Comparison of ENCODE assay signal across 28 cellular contexts in genomic region chr2:121359170-121359569, GRCh38.
"Had no signal": no experiment of that assay in that cellular context is flagged by ENCODE, and none has a peak within 500 bp of the region (broad histone marks: within the 10 kb centered on the region; RNA-seq: fewer than 3 reads in every experiment).

No MANE protein-coding gene starts in this region.

- DNase-seq: activated CD4-positive, alpha-beta memory T cell treated with anti-CD3 and anti-CD28 coated beads, Interleukin-2, amount 10 ng/mL, durations not matched to agents 7 days and 5 days; activated CD4-positive, alpha-beta T cell treated with anti-CD3 and anti-CD28 coated beads for 1 hour; activated CD4-positive, alpha-beta T cell treated with anti-CD3 and anti-CD28 coated beads for 4 hours; activated CD4-positive, alpha-beta T cell treated with anti-CD3 and anti-CD28 coated beads, Interleukin-2, amount 10 ng/mL, durations not matched to agents 7 days and 5 days; activated CD4-positive, alpha-beta T cell treated with anti-CD3 and anti-CD28 coated beads, Interleukin-2, amount 50 U/mL, for 4 hours; activated CD4-positive, CD25-positive, alpha-beta regulatory T cell; activated CD8-positive, alpha-beta memory T cell treated with anti-CD3 and anti-CD28 coated beads, Interleukin-2, amount 50 U/mL, for 48 hours; activated effector memory CD4-positive, alpha-beta T cell treated with anti-CD3 and anti-CD28 coated beads, Interleukin-2, amount 50 U/mL, for 16 hours; activated naive CD4-positive, alpha-beta T cell treated with anti-CD3 and anti-CD28 coated beads, Interleukin-2, amount 10 ng/mL, durations not matched to agents 7 days and 5 days; activated naive CD8-positive, alpha-beta T cell treated with anti-CD3 and anti-CD28 coated beads, Interleukin-2, amount 10 ng/mL, durations not matched to agents 7 days and 5 days; activated T-cell treated with anti-CD3 and anti-CD28 coated beads for 4 hours; activated T-cell treated with anti-CD3 and anti-CD28 coated beads, Interleukin-2, amount 50 U/mL, for 24 hours; brain microvascular endothelial cell; effector memory CD4-positive, alpha-beta T cell; endodermal cell; foreskin fibroblast; glutamatergic neuron; T1000 had no signal

- H3K4me1 Mint-ChIP-seq: activated CD4-positive, alpha-beta memory T cell treated with anti-CD3 and anti-CD28 coated beads, Interleukin-2, amount 10 ng/mL, durations not matched to agents 7 days and 5 days; activated naive CD4-positive, alpha-beta T cell treated with anti-CD3 and anti-CD28 coated beads, Interleukin-2, amount 10 ng/mL, durations not matched to agents 7 days and 5 days; central memory CD8-positive, alpha-beta T cell had no signal

- H3K9me3 ChIP-seq: heart left ventricle had no signal

- H3K27me3 Mint-ChIP-seq: activated CD4-positive, alpha-beta memory T cell treated with anti-CD3 and anti-CD28 coated beads, Interleukin-2, amount 10 ng/mL, durations not matched to agents 7 days and 5 days; activated CD4-positive, alpha-beta T cell treated with anti-CD3 and anti-CD28 coated beads, Interleukin-2, amount 10 ng/mL, durations not matched to agents 7 days and 5 days; activated naive CD4-positive, alpha-beta T cell treated with anti-CD3 and anti-CD28 coated beads, Interleukin-2, amount 10 ng/mL, durations not matched to agents 7 days and 5 days; activated naive CD8-positive, alpha-beta T cell treated with anti-CD3 and anti-CD28 coated beads, Interleukin-2, amount 10 ng/mL, durations not matched to agents 7 days and 5 days; activated T-cell treated with anti-CD3 and anti-CD28 coated beads, Interleukin-2, amount 50 U/mL, for 24 hours; central memory CD8-positive, alpha-beta T cell; dendritic cell treated with granulocyte-macrophage colony-stimulating factor and Interleukin-4, amounts not matched to agents 40 ng/mL and 50 ng/mL, for 4 days had no signal

- H3K9me3 Mint-ChIP-seq: activated CD4-positive, alpha-beta memory T cell treated with anti-CD3 and anti-CD28 coated beads, Interleukin-2, amount 10 ng/mL, durations not matched to agents 7 days and 5 days; activated CD4-positive, alpha-beta T cell treated with anti-CD3 and anti-CD28 coated beads, Interleukin-2, amount 10 ng/mL, durations not matched to agents 7 days and 5 days; activated naive CD4-positive, alpha-beta T cell treated with anti-CD3 and anti-CD28 coated beads, Interleukin-2, amount 10 ng/mL, durations not matched to agents 7 days and 5 days; activated naive CD4-positive, alpha-beta T cell treated with anti-CD3 and anti-CD28 coated beads, Interleukin-2, amount 50 U/mL, for 72 hours; activated naive CD8-positive, alpha-beta T cell treated with anti-CD3 and anti-CD28 coated beads, Interleukin-2, amount 10 ng/mL, durations not matched to agents 7 days and 5 days; activated T-cell treated with anti-CD3 and anti-CD28 coated beads, Interleukin-2, amount 50 U/mL, for 24 hours; activated T-helper 1 cell treated with anti-CD3 and anti-CD28 coated beads, Interleukin-12 subunit alpha, Interleukin-12 subunit beta, Interleukin-2, Interleukin-4 antibody, amounts not matched to agents 30 ng/mL and 10 ng/mL and 1 ng/mL, durations not matched to agents 14 hours and 24 hours and 36 hours; activated T-helper 2 cell treated with anti-CD3 and anti-CD28 coated beads, Interferon-gamma antibody, Interleukin-2, Interleukin-4, amounts not matched to agents 10 μg/mL and 5 μg/mL and 100 μg/mL, durations not matched to agents 14 hours and 24 hours and 36 hours; central memory CD8-positive, alpha-beta T cell; dendritic cell treated with granulocyte-macrophage colony-stimulating factor and Interleukin-4, amounts not matched to agents 40 ng/mL and 50 ng/mL, for 4 days; endodermal cell had no signal

- H3K4me2 ChIP-seq: hepatocyte had no signal

- H3K27ac ChIP-seq: brain microvascular endothelial cell, coronary artery, hepatocyte had no signal

- ATAC-seq: activated naive CD4-positive, alpha-beta T cell treated with anti-CD3 and anti-CD28 coated beads, Interleukin-2, amount 50 U/mL, for 72 hours; esophagus mucosa had no signal

- H3K27me3 ChIP-seq: brain microvascular endothelial cell, dorsolateral prefrontal cortex, heart left ventricle, hepatocyte had no signal

- H3K4me3 Mint-ChIP-seq: activated CD4-positive, alpha-beta memory T cell treated with anti-CD3 and anti-CD28 coated beads, Interleukin-2, amount 10 ng/mL, durations not matched to agents 7 days and 5 days; activated CD4-positive, alpha-beta T cell treated with anti-CD3 and anti-CD28 coated beads, Interleukin-2, amount 10 ng/mL, durations not matched to agents 7 days and 5 days; activated naive CD4-positive, alpha-beta T cell treated with anti-CD3 and anti-CD28 coated beads, Interleukin-2, amount 10 ng/mL, durations not matched to agents 7 days and 5 days; activated naive CD8-positive, alpha-beta T cell treated with anti-CD3 and anti-CD28 coated beads, Interleukin-2, amount 10 ng/mL, durations not matched to agents 7 days and 5 days; activated T-cell treated with anti-CD3 and anti-CD28 coated beads, Interleukin-2, amount 50 U/mL, for 24 hours; activated T-helper 1 cell treated with anti-CD3 and anti-CD28 coated beads, Interleukin-12 subunit alpha, Interleukin-12 subunit beta, Interleukin-2, Interleukin-4 antibody, amounts not matched to agents 30 ng/mL and 10 ng/mL and 1 ng/mL, durations not matched to agents 14 hours and 24 hours and 36 hours; central memory CD8-positive, alpha-beta T cell; dendritic cell treated with granulocyte-macrophage colony-stimulating factor and Interleukin-4, amounts not matched to agents 40 ng/mL and 50 ng/mL, for 4 days; endodermal cell had no signal

- H3K79me2 ChIP-seq: hepatocyte had no signal

- H2AFZ ChIP-seq: hepatocyte had no signal

- H3K4me3 ChIP-seq: coronary artery, dorsolateral prefrontal cortex, heart left ventricle, hepatocyte had no signal

- H3K27ac Mint-ChIP-seq: activated CD4-positive, alpha-beta memory T cell treated with anti-CD3 and anti-CD28 coated beads, Interleukin-2, amount 10 ng/mL, durations not matched to agents 7 days and 5 days; activated CD4-positive, alpha-beta T cell treated with anti-CD3 and anti-CD28 coated beads, Interleukin-2, amount 10 ng/mL, durations not matched to agents 7 days and 5 days; activated naive CD4-positive, alpha-beta T cell treated with anti-CD3 and anti-CD28 coated beads, Interleukin-2, amount 10 ng/mL, durations not matched to agents 7 days and 5 days; activated naive CD4-positive, alpha-beta T cell treated with anti-CD3 and anti-CD28 coated beads, Interleukin-2, amount 50 U/mL, for 72 hours; activated naive CD8-positive, alpha-beta T cell treated with anti-CD3 and anti-CD28 coated beads, Interleukin-2, amount 10 ng/mL, durations not matched to agents 7 days and 5 days; activated T-helper 1 cell treated with anti-CD3 and anti-CD28 coated beads, Interleukin-12 subunit alpha, Interleukin-12 subunit beta, Interleukin-2, Interleukin-4 antibody, amounts not matched to agents 30 ng/mL and 10 ng/mL and 1 ng/mL, durations not matched to agents 14 hours and 24 hours and 36 hours; activated T-helper 2 cell treated with anti-CD3 and anti-CD28 coated beads, Interferon-gamma antibody, Interleukin-2, Interleukin-4, amounts not matched to agents 10 μg/mL and 5 μg/mL and 100 μg/mL, durations not matched to agents 14 hours and 24 hours and 36 hours; dendritic cell treated with granulocyte-macrophage colony-stimulating factor and Interleukin-4, amounts not matched to agents 40 ng/mL and 50 ng/mL, for 4 days; endodermal cell had no signal
